ENCODE assay signal across 17 cellular contexts in genomic region chr7:8068892-8069686, GRCh38.
DNase-seq lines count a peak whose midpoint lies in the region; ATAC-seq and TF ChIP-seq lines count a peak whose summit lies in the region.
"Had no signal": no experiment of that assay in that cellular context is flagged by ENCODE, and none has a peak within 500 bp of the region (broad histone marks: within the 10 kb centered on the region; RNA-seq: fewer than 3 reads in every experiment).

No MANE protein-coding gene starts in this region.

- DNase-seq in T-helper 17 cell (no peak), endodermal cell (peak; percentile 49), left lung (no peak), gastrocnemius medialis (peak; percentile 4 to 41), DMS114 treated with DMSO at 0.1 percent for 48 hours (lab: John Stamatoyannopoulos, UW; ENCODE audit: unreplicated experiment) (no peak), cerebellum (ENCODE audit: low spot score) (no peak)
- DNase-seq: activated CD4-positive, alpha-beta T cell treated with anti-CD3 and anti-CD28 coated beads, Interleukin-2, amount 10 ng/mL, durations not matched to agents 24 days and 14 days; activated naive CD8-positive, alpha-beta T cell treated with anti-CD3 and anti-CD28 coated beads, Interleukin-2, amount 10 ng/mL, durations not matched to agents 7 days and 5 days; AML-193; NCI-H1092; NCI-H1930; NCI-H446; nephron progenitor cell; stimulated activated CD4-positive, alpha-beta T cell treated with anti-CD3 and anti-CD28 coated beads, Interleukin-12 subunit alpha, Interleukin-12 subunit beta, amount 100 ng/mL, for 4 hours had no signal

- H3K36me3 ChIP-seq in endodermal cell (ENCODE audit: control insufficient read depth, insufficient read depth, low read length): peaks cover 21% of the 10 kb centered on the region
- H3K36me3 ChIP-seq in left lung: peaks cover 0 to 16% of the 10 kb centered on the region in 2 donors
- no peaks in the 10 kb centered on the region for H3K36me3 ChIP-seq in gastrocnemius medialis

- TF ChIP-seq CTCF in endodermal cell (conservative IDR thresholded peaks at IDR 0.05) (no peak), left lung (IDR thresholded peaks at IDR 0.05) (no peak), gastrocnemius medialis (IDR thresholded peaks at IDR 0.05 in 4 of 5, conservative IDR thresholded peaks at IDR 0.05 in 1 of 5) (no peak)

- H3K9me3 ChIP-seq in T-helper 17 cell (ENCODE audit: control insufficient read depth, low read length, poor library complexity, severe bottlenecking) (no peaks in the 10 kb centered on the region), endodermal cell (ENCODE audit: control insufficient read depth, low read length) (no peaks in the 10 kb centered on the region), left lung (no peaks in the 10 kb centered on the region), gastrocnemius medialis (no peaks in the 10 kb centered on the region)

- 88 to 94% methylated on average over 6 to 12 of the region's 12 CpGs for WGBS in endodermal cell (ENCODE audit: insufficient coverage in 1 of 2, insufficient read length in 1 of 2), 2 experiments

- H3K27ac ChIP-seq in endodermal cell (ENCODE audit: low read depth, low read length) (no peak overlapping the region), left lung (no peak overlapping the region), gastrocnemius medialis (no peak overlapping the region)

- in situ Hi-C loops in gastrocnemius medialis (cut with MboI; ENCODE audit: low sequenced_read_pairs in 4 of 4): no loop called here

- no peak for TF ChIP-seq POLR2A in gastrocnemius medialis (IDR thresholded peaks at IDR 0.05)

- ATAC-seq in T-helper 17 cell (no peak), left lung (peak; percentile 38), gastrocnemius medialis (peak; percentile 47 to 80), HG02884 (IDR thresholded peaks at IDR 0.05; ENCODE audit: unreplicated experiment) (no peak), HG02759 (IDR thresholded peaks at IDR 0.05; ENCODE audit: unreplicated experiment) (no peak)

- peak overlapping the region; percentile 43 for H3K27ac Mint-ChIP-seq in T-helper 17 cell
- H3K27ac Mint-ChIP-seq in endodermal cell: peak overlapping the region; percentile 14
- H3K27ac Mint-ChIP-seq: activated CD4-positive, alpha-beta T cell treated with anti-CD3 and anti-CD28 coated beads, Interleukin-2, amount 10 ng/mL, durations not matched to agents 24 days and 14 days; activated naive CD8-positive, alpha-beta T cell treated with anti-CD3 and anti-CD28 coated beads, Interleukin-2, amount 10 ng/mL, durations not matched to agents 7 days and 5 days; activated T-helper 2 cell treated with anti-CD3 and anti-CD28 coated beads, Interferon-gamma antibody, Interleukin-2, Interleukin-4, amounts not matched to agents 10 μg/mL and 5 μg/mL and 100 μg/mL, durations not matched to agents 14 hours and 24 hours and 36 hours had no signal

- H3K4me1 ChIP-seq in endodermal cell (ENCODE audit: control insufficient read depth, insufficient read depth, low read length) (no peaks in the 10 kb centered on the region), left lung (no peaks in the 10 kb centered on the region), gastrocnemius medialis (peaks cover 12 to 23% of the 10 kb centered on the region in 2 donors)

- H3K4me3 Mint-ChIP-seq in T-helper 17 cell (no peak overlapping the region), endodermal cell (no peak overlapping the region)
- H3K4me3 Mint-ChIP-seq: activated CD4-positive, alpha-beta T cell treated with anti-CD3 and anti-CD28 coated beads, Interleukin-2, amount 10 ng/mL, durations not matched to agents 24 days and 14 days; activated naive CD8-positive, alpha-beta T cell treated with anti-CD3 and anti-CD28 coated beads, Interleukin-2, amount 10 ng/mL, durations not matched to agents 7 days and 5 days; nephron progenitor cell had no signal

- H3K9ac ChIP-seq in endodermal cell (ENCODE audit: extremely low read depth, low read length, poor library complexity, severe bottlenecking): no peak overlapping the region

- H3K4me3 ChIP-seq in endodermal cell (ENCODE audit: low read length) (no peak overlapping the region), left lung (no peak overlapping the region), gastrocnemius medialis (no peak overlapping the region)

- intact Hi-C loops in left lung (cut with DNase I): no loop called here
- intact Hi-C loops in gastrocnemius medialis (cut with DNase I; ENCODE audit: low total_unique reads): loop anchor here (10.0 kb wide), 1 partner anchor 146 kb away; no protein-coding TSS in a partner anchor

- H3K9me3 Mint-ChIP-seq in endodermal cell: no peaks in the 10 kb centered on the region

- H3K4me1 Mint-ChIP-seq in T-helper 17 cell (peaks cover 47% of the 10 kb centered on the region), endodermal cell (peaks cover 19% of the 10 kb centered on the region)

- H3K27me3 Mint-ChIP-seq in T-helper 17 cell (no peaks in the 10 kb centered on the region), endodermal cell (ENCODE audit: insufficient read depth) (no peaks in the 10 kb centered on the region)
- H3K27me3 Mint-ChIP-seq: activated CD4-positive, alpha-beta T cell treated with anti-CD3 and anti-CD28 coated beads, Interleukin-2, amount 10 ng/mL, durations not matched to agents 24 days and 14 days; activated naive CD8-positive, alpha-beta T cell treated with anti-CD3 and anti-CD28 coated beads, Interleukin-2, amount 10 ng/mL, durations not matched to agents 7 days and 5 days had no signal

- H3K36me3 Mint-ChIP-seq in T-helper 17 cell (ENCODE audit: low read depth): peaks cover 9% of the 10 kb centered on the region
- peaks cover 31% of the 10 kb centered on the region for H3K36me3 Mint-ChIP-seq in endodermal cell (ENCODE audit: low read depth)

- H3K27me3 ChIP-seq in endodermal cell (ENCODE audit: control insufficient read depth, insufficient read depth, low read length, poor library complexity, severe bottlenecking) (no peaks in the 10 kb centered on the region), left lung (no peaks in the 10 kb centered on the region), gastrocnemius medialis (no peaks in the 10 kb centered on the region)

Comparison
In these comparisons a context has a peak if more than half of its experiments do, and no peak if none do; other contexts are left out.
1. ATAC-seq: peak in left lung (single experiment) and gastrocnemius medialis (2 of 2); none in T-helper 17 cell (single experiment), HG02884 (single experiment) and HG02759 (single experiment).
2. DNase-seq: peak in endodermal cell (single experiment) and gastrocnemius medialis (2 of 2); none in T-helper 17 cell (0 of 3), left lung (0 of 2), DMS114 treated with DMSO at 0.1 percent for 48 hours (single experiment) and cerebellum (single experiment).